In the genomic region with DNA sequence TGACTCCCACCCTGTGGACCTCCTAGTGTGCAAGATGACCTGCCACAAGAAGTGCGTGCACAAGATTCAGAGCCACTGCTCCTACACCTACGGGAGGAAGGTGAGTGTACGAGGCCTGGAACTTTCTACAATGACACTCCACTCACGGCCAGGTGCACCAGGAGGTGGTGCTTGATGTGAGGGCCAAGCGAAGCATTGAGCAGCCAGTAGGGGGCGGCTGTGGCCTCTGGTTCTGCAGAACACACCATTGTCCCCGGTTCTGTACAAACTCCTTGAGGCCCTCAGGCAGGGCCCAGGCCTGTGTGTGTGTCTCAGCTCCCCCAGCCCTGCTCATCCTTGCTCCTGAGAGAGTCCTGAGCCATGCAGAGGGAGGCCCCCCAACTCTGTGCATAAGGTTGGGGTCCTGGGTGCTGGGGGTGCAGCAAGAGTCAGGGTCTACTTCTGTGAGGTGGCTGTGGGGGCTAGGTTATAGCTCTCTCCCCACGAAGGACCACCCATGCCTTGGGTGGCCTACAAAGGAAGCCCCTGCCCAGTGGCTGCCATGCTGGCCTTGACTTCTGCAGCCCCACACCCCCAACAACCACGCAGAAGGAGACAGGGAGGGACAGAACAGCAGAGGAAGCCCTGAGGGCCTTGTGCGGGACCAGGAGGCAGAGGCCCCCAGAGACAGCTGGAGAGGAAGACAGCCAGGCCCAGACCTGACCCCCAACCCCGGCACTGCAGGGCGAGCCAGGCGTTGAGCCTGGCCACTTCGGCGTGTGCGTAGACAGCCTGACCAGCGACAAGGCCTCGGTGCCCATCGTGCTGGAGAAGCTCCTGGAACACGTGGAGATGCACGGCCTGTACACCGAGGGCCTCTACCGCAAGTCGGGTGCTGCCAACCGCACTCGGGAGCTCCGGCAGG, we compare ENCODE assay signal across 8 cellular contexts. TPM values are rescaled to one million over a fixed set of nuclear protein-coding genes. Genes with fewer than 3 reads are reported as not detected.
DNase-seq lines count a peak whose midpoint lies in the region; ATAC-seq and TF ChIP-seq lines count a peak whose summit lies in the region.

No MANE protein-coding gene starts in this region.

- H2AK5ac ChIP-seq in neuronal stem cell (ENCODE audit: low read depth, low read length) = peak overlapping the region; percentile 43

- H3K27ac ChIP-seq in esophagus muscularis mucosa (replicated peaks in 1 of 4) (no peak overlapping the region), neuronal stem cell (replicated peaks; ENCODE audit: low read length) (no peak overlapping the region)

- H3K4me1 ChIP-seq in esophagus muscularis mucosa = no peaks in the 10 kb centered on the region
- H3K4me1 ChIP-seq in neuronal stem cell (ENCODE audit: control insufficient read depth in 2 of 2, insufficient read depth in 1 of 2, low read depth in 1 of 2, low read length in 2 of 2) = no peaks in the 10 kb centered on the region

- peaks cover 6% of the 10 kb centered on the region for H3K79me1 ChIP-seq in neuronal stem cell (ENCODE audit: low read depth, low read length)

- peak overlapping the region; percentile 76 for H3K4ac ChIP-seq in neuronal stem cell (ENCODE audit: low read length)

- TF ChIP-seq CTCF in esophagus muscularis mucosa (IDR thresholded peaks at IDR 0.05) = peak; percentile 60 to 78 (median 74)

- no peak overlapping the region for H3K4me2 ChIP-seq in neuronal stem cell (ENCODE audit: insufficient read depth, low read length, poor library complexity, severe bottlenecking)

- H4K8ac ChIP-seq in neuronal stem cell (ENCODE audit: low read depth, low read length) = no peak overlapping the region

- peak overlapping the region; percentile 73 for H2BK12ac ChIP-seq in neuronal stem cell (ENCODE audit: low read length)

- DNase-seq in NCI-H1436 (lab: John Stamatoyannopoulos, UW) (peak; percentile 2), NCI-H1436 treated with DMSO at 0.1 percent for 48 hours (lab: John Stamatoyannopoulos, UW) (no peak), NCI-H69 (lab: John Stamatoyannopoulos, UW) (peak; percentile 55), activated T-cell treated with anti-CD3 and anti-CD28 coated beads for 24 hours (ENCODE audit: low read depth) (peak; percentile 39), esophagus muscularis mucosa (ENCODE audit: extremely low spot score) (no peak), neuronal stem cell (ENCODE audit: low spot score) (no peak), globus pallidus (ENCODE audit: low spot score) (no peak)

- no peaks in the 10 kb centered on the region for H3K9me3 ChIP-seq in esophagus muscularis mucosa
- peaks cover 4 to 6% of the 10 kb centered on the region in 2 donors for H3K9me3 ChIP-seq in neuronal stem cell (replicated peaks in 1 of 2; ENCODE audit: control insufficient read depth in 2 of 2, insufficient read depth in 1 of 2, low read depth in 1 of 2, low read length in 2 of 2)

- no peak overlapping the region for H2AFZ ChIP-seq in neuronal stem cell (ENCODE audit: low read length)

- WGBS in esophagus muscularis mucosa = 75% methylated on average over 22 of the region's 27 CpGs
- no CpG with 5 or more reads among the region's 27 CpGs for WGBS in neuronal stem cell (ENCODE audit: extremely low coverage in 2 of 2, insufficient read length in 2 of 2, insufficient replicate concordance in 1 of 2), 2 donors

- TF ChIP-seq EP300 in esophagus muscularis mucosa (IDR thresholded peaks at IDR 0.05) = no peak

- no peak overlapping the region for H4K91ac ChIP-seq in neuronal stem cell (ENCODE audit: low read depth, low read length, poor library complexity)

- ATAC-seq in HG03108 (IDR thresholded peaks at IDR 0.05; ENCODE audit: unreplicated experiment) = no peak

- H2BK15ac ChIP-seq in neuronal stem cell (ENCODE audit: low read length) = no peak overlapping the region

- H3K4me3 ChIP-seq in esophagus muscularis mucosa (no peak overlapping the region), neuronal stem cell (ENCODE audit: low read length in 2 of 2) (no peak overlapping the region)

- no peaks in the 10 kb centered on the region for H3K27me3 ChIP-seq in esophagus muscularis mucosa
- no peaks in the 10 kb centered on the region for H3K27me3 ChIP-seq in neuronal stem cell (ENCODE audit: control insufficient read depth in 3 of 3, insufficient read depth in 3 of 3, low read depth in 1 of 3, low read length in 3 of 3)

- H3K14ac ChIP-seq in neuronal stem cell (ENCODE audit: low read length) = no peak overlapping the region

- H3K36me3 ChIP-seq in esophagus muscularis mucosa = peaks cover 38 to 100% (median 87%) of the 10 kb centered on the region in 4 donors
- H3K36me3 ChIP-seq in neuronal stem cell (replicated peaks in 1 of 2; ENCODE audit: control insufficient read depth in 2 of 2, insufficient read depth in 2 of 2, low read length in 2 of 2) = peaks cover 35 to 90% of the 10 kb centered on the region in 2 donors

- intact Hi-C loops in esophagus muscularis mucosa (cut with DNase I) = loop anchor here (1.0 kb wide), 1 partner anchor 77 kb away; no protein-coding TSS in a partner anchor

- TF ChIP-seq POLR2A in esophagus muscularis mucosa (IDR thresholded peaks at IDR 0.05; ENCODE audit: low read depth) = no peak

- no peak overlapping the region for H3K9ac ChIP-seq in neuronal stem cell (ENCODE audit: low read depth, low read length, poor library complexity)

- peak overlapping the region; percentile 31 for H2BK120ac ChIP-seq in neuronal stem cell (ENCODE audit: low read depth, low read length)

- H2BK5ac ChIP-seq in neuronal stem cell (ENCODE audit: low read length) = peak overlapping the region; percentile 13

- peak overlapping the region; percentile 17 for H3K18ac ChIP-seq in neuronal stem cell (ENCODE audit: low read length)

- peak overlapping the region; percentile 85 for H3K23ac ChIP-seq in neuronal stem cell (ENCODE audit: low read depth, low read length, poor library complexity)

RNA-seq across cellular contexts. Expression of a gene that starts 9.7 kb away (rescaled TPM):
- 10 to 100 TPM; 20.7 to 26.2 (median 21.3) TPM for total RNA-seq in esophagus muscularis mucosa
- 10.0 TPM for polyA plus RNA-seq in neuronal stem cell (2013, experiment 1 of 2)
- polyA plus RNA-seq in neuronal stem cell (2013, experiment 2 of 2) = 10.0 TPM

RNA-seq across cellular contexts. Expression of a gene that starts 20.5 kb away (rescaled TPM):
- total RNA-seq in esophagus muscularis mucosa = 10 to 100 TPM in 1 of 4 donors, 1 to 10 TPM in 3; 6.3 to 18.8 (median 7.8) TPM
- 16.5 TPM for polyA plus RNA-seq in neuronal stem cell (2013, experiment 1 of 2)
- 16.7 TPM for polyA plus RNA-seq in neuronal stem cell (2013, experiment 2 of 2)

RNA-seq across cellular contexts. Expression of a gene that starts 40.2 kb away (rescaled TPM):
- total RNA-seq in esophagus muscularis mucosa = 10 to 100 TPM; 38.6 to 88.0 (median 61.2) TPM
- 34.2 TPM for polyA plus RNA-seq in neuronal stem cell (2013, experiment 1 of 2)
- polyA plus RNA-seq in neuronal stem cell (2013, experiment 2 of 2) = 34.5 TPM

RNA-seq across cellular contexts. Expression of a gene that starts 59.1 kb away (rescaled TPM):
- total RNA-seq in esophagus muscularis mucosa = 10 to 100 TPM in 1 of 4 donors, 1 to 10 TPM in 3; 2.2 to 12.0 (median 6.3) TPM
- polyA plus RNA-seq in neuronal stem cell (2013, experiment 1 of 2) = 0.22 TPM
- 0.50 TPM for polyA plus RNA-seq in neuronal stem cell (2013, experiment 2 of 2)

Comparison
In these comparisons a context has a peak if more than half of its experiments do, and no peak if none do; other contexts are left out.
1. DNase-seq: peak in NCI-H1436 (single experiment), NCI-H69 (single experiment) and activated T-cell treated with anti-CD3 and anti-CD28 coated beads for 24 hours (single experiment); none in NCI-H1436 treated with DMSO at 0.1 percent for 48 hours (single experiment), esophagus muscularis mucosa (single experiment), neuronal stem cell (single experiment) and globus pallidus (single experiment).